In the genomic region with DNA sequence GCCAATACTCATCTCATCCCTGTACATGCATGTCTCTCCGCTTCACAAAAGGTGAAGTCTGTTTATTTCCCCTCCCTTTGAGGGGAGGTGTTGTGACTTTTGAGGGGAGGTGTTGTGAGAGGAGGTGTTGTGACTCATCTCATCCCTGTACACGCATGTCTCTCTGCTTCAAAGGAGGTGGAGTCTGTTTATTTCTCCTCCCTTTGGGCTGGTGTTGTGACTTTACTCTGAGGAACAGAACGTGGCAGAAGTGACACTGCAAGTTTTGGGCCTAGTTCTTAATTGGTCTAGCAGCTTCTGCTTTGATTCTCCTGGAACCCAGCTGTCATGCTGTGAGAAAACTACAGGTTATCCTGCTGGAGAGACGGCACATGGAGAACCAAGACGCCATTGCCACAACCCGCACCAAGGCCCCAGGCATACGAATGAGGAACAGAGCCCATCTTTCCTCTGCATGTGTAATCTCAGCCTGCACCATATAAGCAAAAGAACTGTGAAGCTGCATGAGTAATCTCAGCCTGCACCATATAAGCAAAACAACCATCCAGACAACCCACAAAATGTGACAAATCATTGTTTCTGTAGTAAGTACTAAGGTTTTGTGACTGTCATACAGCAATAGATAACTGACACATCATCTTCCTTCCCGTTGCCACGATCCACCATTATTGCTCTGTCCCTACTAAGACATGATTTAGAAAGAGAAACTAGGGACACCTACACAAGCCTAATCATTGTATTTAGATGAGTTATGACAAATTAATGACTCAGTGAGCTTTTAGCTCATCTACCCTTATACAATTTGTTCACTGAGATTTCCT, we compare ENCODE assay signal across 9 cellular contexts. TPM values are rescaled to one million over a fixed set of nuclear protein-coding genes. Genes with fewer than 3 reads are reported as not detected.
DNase-seq lines count a peak whose midpoint lies in the region; ATAC-seq, FAIRE-seq and TF ChIP-seq lines count a peak whose summit lies in the region.
"Had no signal": no experiment of that assay in that cellular context is flagged by ENCODE, and none has a peak within 500 bp of the region (broad histone marks: within the 10 kb centered on the region; RNA-seq: fewer than 3 reads in every experiment).

No MANE protein-coding gene starts in this region.

- no peak for ATAC-seq in GM19324 (IDR thresholded peaks at IDR 0.05; ENCODE audit: low FRiP score, unreplicated experiment)
- ATAC-seq: gastrocnemius medialis had no signal

- TF ChIP-seq POLR2A in H54 (IDR thresholded peaks at IDR 0.05; ENCODE audit: low read depth, low read length): no peak

- H3K4me1 Mint-ChIP-seq in nephron progenitor cell: no peaks in the 10 kb centered on the region

- CTCF ChIA-PET in GM10248 (lab: Yijun Ruan, JAX): interaction anchor here (0.6 to 1.5 kb wide), 3 partner anchors 22 to 186 kb away, joined by 3 to 5 read pairs (median 3); no protein-coding TSS in a partner anchor

- peak overlapping the region; percentile 47 for H3K27ac Mint-ChIP-seq in nephron progenitor cell

- POLR2A ChIA-PET in GM10248 (lab: Yijun Ruan, JAX): no interaction called here

- peaks cover 34% of the 10 kb centered on the region for H3K36me3 Mint-ChIP-seq in nephron progenitor cell (ENCODE audit: low read depth)

- no peak overlapping the region for H3K4me3 Mint-ChIP-seq in nephron progenitor cell

- TF ChIP-seq CTCF in GM10248 (IDR thresholded peaks at IDR 0.05; ENCODE audit: control extremely low read depth, extremely low read depth, low read depth, missing control alignments) (no peak), nephron progenitor cell (IDR thresholded peaks at IDR 0.05) (no peak)

- no peaks in the 10 kb centered on the region for H3K27me3 Mint-ChIP-seq in nephron progenitor cell (ENCODE audit: low read depth, poor library complexity)

- DNase-seq in GM10248 (ENCODE audit: extremely low spot score) (peak; percentile 38), H54 (ENCODE audit: insufficient read length, low spot score) (no peak), nephron progenitor cell (no peak), SK-N-DZ (ENCODE audit: low spot score) (no peak), T1000 (lab: John Stamatoyannopoulos, UW) (no peak), SW 1271 (lab: John Stamatoyannopoulos, UW) (no peak)
- peak; percentile 29 to 58 for DNase-seq in activated CD4-positive, alpha-beta T cell treated with anti-CD3 and anti-CD28 coated beads, Interleukin-2, amount 50 U/mL, for 48 hours
- DNase-seq: gastrocnemius medialis had no signal

- H3K9me3 Mint-ChIP-seq in nephron progenitor cell: no peaks in the 10 kb centered on the region

- peak; percentile 50 for FAIRE-seq in H54 (lab: Jason Lieb, UNC)

RNA-seq across cellular contexts. Expression of gene GALNT4, which starts 30.0 kb away (rescaled TPM):
- polyA plus RNA-seq in SK-N-DZ (2014; cell fraction: cytosol; rRNA removed): 0.12 and 2.4 TPM in 2 replicates
- 1.7 and 2.6 TPM in 2 replicates for polyA plus RNA-seq in SK-N-DZ (2014; cell fraction: nucleus; rRNA removed)

RNA-seq across cellular contexts. Expression of gene POC1B, which starts 31.2 kb away (rescaled TPM):
- 19.5 and 23.9 TPM in 2 replicates for polyA plus RNA-seq in SK-N-DZ (2014; cell fraction: cytosol; rRNA removed)
- polyA plus RNA-seq in SK-N-DZ (2014; cell fraction: nucleus; rRNA removed): 17.4 and 28.5 TPM in 2 replicates

Comparison
In these comparisons a context has a peak if more than half of its experiments do, and no peak if none do; other contexts are left out.
1. DNase-seq: peak in GM10248 (single experiment) and activated CD4-positive, alpha-beta T cell treated with anti-CD3 and anti-CD28 coated beads, Interleukin-2, amount 50 U/mL, for 48 hours (2 of 2); none in H54 (single experiment), nephron progenitor cell (single experiment), SK-N-DZ (single experiment), T1000 (single experiment) and SW 1271 (0 of 2).